Comparison of ENCODE assay signal across 20 cellular contexts in genomic region chr9:90074319-90074962, GRCh38.
"Had no signal": no experiment of that assay in that cellular context is flagged by ENCODE, and none has a peak within 500 bp of the region (broad histone marks: within the 10 kb centered on the region; RNA-seq: fewer than 3 reads in every experiment).

No MANE protein-coding gene starts in this region.

- H3K27ac ChIP-seq: coronary artery, lower lobe of right lung, neutrophil, sigmoid colon, testis, tibial artery had no signal

- H3K36me3 Mint-ChIP-seq: natural killer cell; stimulated activated memory B cell treated with anti-CD40 and anti-IgM and Interleukin-4, amounts not matched to agents 10 μg/mL and 1 μg/mL and 100 μg/mL, for 72 hours; type B pancreatic cell had no signal

- H3K4me3 Mint-ChIP-seq: effector memory CD8-positive, alpha-beta T cell; natural killer cell; neural crest cell; stimulated activated memory B cell treated with anti-CD40 and anti-IgM and Interleukin-4, amounts not matched to agents 10 μg/mL and 1 μg/mL and 100 μg/mL, for 72 hours; type B pancreatic cell had no signal

- H3K9me3 ChIP-seq: lower lobe of right lung, neutrophil, sigmoid colon, testis, tibial artery had no signal

- H3K4me1 ChIP-seq: lower lobe of right lung, sigmoid colon, testis, tibial artery had no signal

- H3K36me3 ChIP-seq: lower lobe of right lung, neutrophil, sigmoid colon, tibial artery had no signal

- DNase-seq: effector memory CD8-positive, alpha-beta T cell; erythroblast; head of caudate nucleus; left ventricle myocardium superior; lower lobe of right lung; natural killer cell; right cardiac atrium; sigmoid colon; stimulated activated CD4-positive, alpha-beta T cell treated with anti-CD3 and anti-CD28 coated beads, Interleukin-2, amount 100 ng/mL, for 24 hours; stimulated activated CD4-positive, alpha-beta T cell treated with anti-CD3 and anti-CD28 coated beads, Interleukin-4, amount 100 ng/mL, for 24 hours; stimulated activated naive CD8-positive, alpha-beta T cell treated with anti-CD3 and anti-CD28 coated beads, Interleukin-15, Interleukin-2, amounts not matched to agents 100 U/mL and 50 U/mL, for 24 hours; substantia nigra; testis; tibial artery had no signal

- H3K4me3 ChIP-seq: coronary artery, lower lobe of right lung, sigmoid colon, testis, tibial artery had no signal

- H3K27ac Mint-ChIP-seq: effector memory CD8-positive, alpha-beta T cell; natural killer cell; progenitor cell of endocrine pancreas; stimulated activated memory B cell treated with anti-CD40 and anti-IgM and Interleukin-4, amounts not matched to agents 10 μg/mL and 1 μg/mL and 100 μg/mL, for 72 hours; type B pancreatic cell had no signal

- H3K27me3 ChIP-seq: sigmoid colon, testis had no signal

- H3K9me3 Mint-ChIP-seq: effector memory CD8-positive, alpha-beta T cell; natural killer cell; neural crest cell; stimulated activated memory B cell treated with anti-CD40 and anti-IgM and Interleukin-4, amounts not matched to agents 10 μg/mL and 1 μg/mL and 100 μg/mL, for 72 hours; type B pancreatic cell had no signal

- H3K4me1 Mint-ChIP-seq: natural killer cell, neural crest cell had no signal
